23 cellular contexts compared by ENCODE assay signal in the genomic region with DNA sequence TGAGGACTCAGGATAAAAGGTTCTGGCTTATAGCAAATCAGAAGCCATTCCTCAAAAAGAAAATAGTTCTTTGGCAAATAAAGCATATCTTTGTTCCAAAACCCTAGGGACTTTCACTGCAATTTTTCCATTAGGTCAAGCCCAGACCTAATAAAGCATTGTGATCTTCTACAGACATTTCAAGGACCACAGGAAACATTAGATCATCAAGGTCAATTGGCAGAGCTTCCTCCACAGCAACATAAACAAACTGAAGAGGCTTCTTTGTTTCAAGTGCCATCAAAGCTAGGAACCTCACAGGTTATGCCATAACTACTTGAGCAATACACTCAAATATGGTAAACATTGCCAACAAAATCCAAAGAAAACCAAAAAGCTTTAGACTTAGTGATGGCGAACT.
DNase-seq lines count a peak whose midpoint lies in the region; TF ChIP-seq lines count a peak whose summit lies in the region.
"Had no signal": no experiment of that assay in that cellular context is flagged by ENCODE, and none has a peak within 500 bp of the region (broad histone marks: within the 10 kb centered on the region; RNA-seq: fewer than 3 reads in every experiment).

No MANE protein-coding gene starts in this region.

- DNase-seq in NCI-H510A treated with DMSO at 0.1 percent for 48 hours (lab: John Stamatoyannopoulos, UW) (peak; percentile 7), NCI-H510A (lab: John Stamatoyannopoulos, UW) (no peak), NCI-H226 (peak; percentile 26), foreskin fibroblast (peak; percentile 23 to 51), renal cortical epithelial cell (ENCODE audit: low read depth) (peak; percentile 13), NOMO-1 treated with dmso at 0.1 percent for 144 hours (lab: John Stamatoyannopoulos, UW; ENCODE audit: unreplicated experiment) (no peak), NCI-H1092 (lab: John Stamatoyannopoulos, UW) (no peak), GM03348 (ENCODE audit: low spot score) (no peak)
- DNase-seq: activated CD4-positive, alpha-beta T cell treated with anti-CD3 and anti-CD28 coated beads, Interleukin-2, amount 10 ng/mL, durations not matched to agents 24 days and 14 days; activated CD8-positive, alpha-beta memory T cell treated with anti-CD3 and anti-CD28 coated beads, Interleukin-2, amount 10 ng/mL, durations not matched to agents 7 days and 5 days; activated naive CD8-positive, alpha-beta T cell treated with anti-CD3 and anti-CD28 coated beads for 36 hours; body of pancreas; Caco-2; colonic mucosa; gastrocnemius medialis; NCI-H1436; NCI-H2171 treated with DMSO at 0.1 percent for 48 hours; NCI-H82; PC-9; stimulated activated CD8-positive, alpha-beta memory T cell treated with anti-CD3 and anti-CD28 coated beads, Interleukin-4, amount 100 ng/mL, for 48 hours; uterus had no signal

- no peak overlapping the region for H3K4me3 ChIP-seq in foreskin fibroblast (ENCODE audit: low read depth in 1 of 2, low read length in 2 of 2)
- H3K4me3 ChIP-seq: body of pancreas, colonic mucosa, gastrocnemius medialis, HAP-1, PC-9, prostate gland, uterus had no signal

- no peak for TF ChIP-seq CTCF in foreskin fibroblast (IDR thresholded peaks at IDR 0.05; ENCODE audit: low read depth, low read length)

Comparison
In these comparisons a context has a peak if more than half of its experiments do, and no peak if none do; other contexts are left out.
1. DNase-seq: peak in NCI-H510A treated with DMSO at 0.1 percent for 48 hours (single experiment), NCI-H226 (single experiment), foreskin fibroblast (2 of 2) and renal cortical epithelial cell (single experiment); none in NCI-H510A (single experiment), NOMO-1 treated with dmso at 0.1 percent for 144 hours (single experiment), NCI-H1092 (single experiment) and GM03348 (single experiment).